8 cellular contexts compared by ENCODE assay signal in genomic region chr19:20661150-20661819, GRCh38. TPM values are rescaled to one million over a fixed set of nuclear protein-coding genes. Genes with fewer than 3 reads are reported as not detected.
DNase-seq lines count a peak whose midpoint lies in the region; ATAC-seq and TF ChIP-seq lines count a peak whose summit lies in the region.

Gene ZNF626, minus strand, starts transcription at chr19:20661571. Its CDS starts 125 bp downstream, at chr19:20661446.

- peak within 1 kb of the TSS; percentile 65 to 81 for H3K4me3 ChIP-seq in ascending aorta
- H3K4me3 ChIP-seq in right cardiac atrium (ENCODE audit: low read length) = peak within 1 kb of the TSS; percentile 91
- H3K4me3 ChIP-seq in tibial artery = peak within 1 kb of the TSS; percentile 84 to 91

- DNase-seq in 8988T (peak; percentile 18), GM19238 (ENCODE audit: insufficient read length, low spot score) (peak; percentile 54), HPDE6-E6E7 (ENCODE audit: extremely low spot score) (peak; percentile 81), T-helper 2 cell (peak; percentile 52 to 89 (median 83)), ascending aorta (ENCODE audit: low spot score in 2 of 2) (peak; percentile 93 to 98), right cardiac atrium (peak; percentile 97 to 99 (median 98)), posterior vena cava (ENCODE audit: low spot score) (peak; percentile 98), tibial artery (peak; percentile 98 to 99)

- intact Hi-C loops in ascending aorta (cut with DNase I) = loop anchor here (2.0 to 10.0 kb wide), 6 partner anchors 96 to 844 kb away; partner anchors contain the start of genes ZNF429, ZNF430, ZNF66 and ZNF737
- intact Hi-C loops in right cardiac atrium (cut with DNase I) = no loop called here
- intact Hi-C loops in posterior vena cava (cut with DNase I) = no loop called here
- intact Hi-C loops in tibial artery (cut with DNase I; ENCODE audit: low total_unique reads) = loop anchor here (10.0 kb wide), 2 partner anchors 114 to 1716 kb away; partner anchors contain the start of genes HOMER3 and ZNF66

- H3K27ac ChIP-seq in ascending aorta (peak within 1 kb of the TSS; percentile 72 to 82), right cardiac atrium (ENCODE audit: low read length) (peak within 1 kb of the TSS; percentile 97), tibial artery (peak within 1 kb of the TSS; percentile 91 to 93)

- no peak for TF ChIP-seq CTCF in ascending aorta (IDR thresholded peaks at IDR 0.05)
- no peak for TF ChIP-seq CTCF in tibial artery (IDR thresholded peaks at IDR 0.05)

- under 1% methylated on average over 25 of the region's 25 CpGs for WGBS in right cardiac atrium

- H3K36me3 ChIP-seq in ascending aorta = peaks cover 11 to 37% of the 10 kb centered on the region in 2 donors
- H3K36me3 ChIP-seq in tibial artery = peaks cover 15 to 29% (median 19%) of the 10 kb centered on the region in 3 donors

- ATAC-seq in right cardiac atrium = peak; percentile 98 to 99

- no peaks in the 10 kb centered on the region for H3K27me3 ChIP-seq in ascending aorta
- H3K27me3 ChIP-seq in right cardiac atrium (ENCODE audit: control insufficient read depth, insufficient read depth) = no peaks in the 10 kb centered on the region
- no peaks in the 10 kb centered on the region for H3K27me3 ChIP-seq in tibial artery

- H3K4me1 ChIP-seq in ascending aorta (peaks cover 0 to 14% of the 10 kb centered on the region in 2 donors), right cardiac atrium (ENCODE audit: control insufficient read depth, insufficient read depth, low read length) (peaks cover 6% of the 10 kb centered on the region), tibial artery (peaks cover 0 to 36% (median 11%) of the 10 kb centered on the region in 4 donors)

- H3K9me3 ChIP-seq in ascending aorta (peaks cover 0 to 37% of the 10 kb centered on the region in 2 donors), right cardiac atrium (ENCODE audit: control insufficient read depth, low read length) (no peaks in the 10 kb centered on the region), tibial artery (peaks cover 0 to 14% (median 0%) of the 10 kb centered on the region in 3 donors)

RNA-seq across cellular contexts. Expression of gene ZNF626, which starts in this region (rescaled TPM):
- total RNA-seq in ascending aorta (2.8 TPM), right cardiac atrium (10 to 100 TPM in 2 of 4 donors, 1 to 10 TPM in 2; 8.6 to 12.4 (median 10.6) TPM), posterior vena cava (10 to 100 TPM; 16.1 to 18.0 TPM)
- polyA plus RNA-seq in right cardiac atrium = 5.1 TPM

Comparison
In these comparisons a context has a peak if more than half of its experiments do, and no peak if none do; other contexts are left out.
1. Peak in every context shown above with its lines: DNase-seq, ATAC-seq, H3K4me3 ChIP-seq and H3K27ac ChIP-seq.
2. DNase-seq: peak in every context shown above with its lines; median percentile 98 in tibial artery; 98 in right cardiac atrium; 98 in posterior vena cava; 96 in ascending aorta; 83 in T-helper 2 cell; 81 in HPDE6-E6E7; 54 in GM19238; 18 in 8988T.
3. intact Hi-C loops: an anchor here in ascending aorta (2.0 to 10.0 kb wide) and tibial artery (10.0 kb wide); none called in right cardiac atrium and posterior vena cava.